1 cellular context compared by ENCODE assay signal in the genomic region with DNA sequence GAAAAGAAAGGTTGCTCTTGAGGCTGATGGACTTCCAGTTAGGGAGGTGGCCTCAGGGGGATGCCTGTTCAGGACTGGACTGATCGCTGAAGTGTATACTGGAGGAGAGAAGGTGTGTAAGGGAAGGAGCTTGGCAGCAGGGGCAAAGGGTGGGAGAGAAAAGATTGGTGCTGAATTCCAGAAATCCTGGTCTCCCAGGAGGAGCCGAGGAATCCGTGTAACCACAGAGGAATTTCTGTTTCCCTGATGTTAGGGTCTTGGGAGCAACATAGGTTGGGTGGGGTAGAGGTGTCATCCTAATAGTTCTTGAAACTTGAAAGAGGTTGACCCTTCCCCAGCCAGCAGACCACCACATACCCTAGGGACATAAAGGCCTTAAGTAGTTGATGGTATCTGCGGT.
TF ChIP-seq lines count a peak whose summit lies in the region.

No MANE protein-coding gene starts in this region.

TF ChIP-seq in IMR-90, 13 proteins besides CTCF, POLR2A, EP300 and RAD21 (continued from another document):
- TF ChIP-seq MAZ (IDR thresholded peaks at IDR 0.05; ENCODE audit: borderline replicate concordance, low read depth, low read length) (no peak), NFE2L2 (IDR thresholded peaks at IDR 0.05; ENCODE audit: low read depth, low read length) (no peak)
- TF ChIP-seq, protein P1, sequence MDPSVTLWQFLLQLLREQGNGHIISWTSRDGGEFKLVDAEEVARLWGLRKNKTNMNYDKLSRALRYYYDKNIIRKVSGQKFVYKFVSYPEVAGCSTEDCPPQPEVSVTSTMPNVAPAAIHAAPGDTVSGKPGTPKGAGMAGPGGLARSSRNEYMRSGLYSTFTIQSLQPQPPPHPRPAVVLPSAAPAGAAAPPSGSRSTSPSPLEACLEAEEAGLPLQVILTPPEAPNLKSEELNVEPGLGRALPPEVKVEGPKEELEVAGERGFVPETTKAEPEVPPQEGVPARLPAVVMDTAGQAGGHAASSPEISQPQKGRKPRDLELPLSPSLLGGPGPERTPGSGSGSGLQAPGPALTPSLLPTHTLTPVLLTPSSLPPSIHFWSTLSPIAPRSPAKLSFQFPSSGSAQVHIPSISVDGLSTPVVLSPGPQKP (IDR thresholded peaks at IDR 0.05; ENCODE audit: borderline replicate concordance, low read depth, low read length): no peak
